ENCODE assay signal across 17 cellular contexts in genomic region chr17:79018045-79018695, GRCh38. TPM values are rescaled to one million over a fixed set of nuclear protein-coding genes. Genes with fewer than 3 reads are reported as not detected.
A peak's percentile ranks its signal among the peaks of the same experiment; 100 is the strongest.
DNase-seq lines count a peak whose midpoint lies in the region; ATAC-seq and TF ChIP-seq lines count a peak whose summit lies in the region.
"Had no signal": no experiment of that assay in that cellular context is flagged by ENCODE, and none has a peak within 500 bp of the region (broad histone marks: within the 10 kb centered on the region; RNA-seq: fewer than 3 reads in every experiment).

No MANE protein-coding gene starts in this region.

- TF ChIP-seq EP300 in Ishikawa (IDR thresholded peaks at IDR 0.05; ENCODE audit: borderline replicate concordance) = no peak

- no peaks in the 10 kb centered on the region for H3K4me1 Mint-ChIP-seq in stimulated activated naive CD8-positive, alpha-beta T cell treated with anti-CD3 and anti-CD28 coated beads, Interleukin-15, amount 100 ng/mL, for 72 hours

- H3K9me3 ChIP-seq in lower lobe of right lung (no peaks in the 10 kb centered on the region), testis (no peaks in the 10 kb centered on the region)

- no peak overlapping the region for H3K4me3 ChIP-seq in lower lobe of right lung
- H3K4me3 ChIP-seq in testis = no peak overlapping the region

- no peak overlapping the region for H3K27ac Mint-ChIP-seq in stimulated activated naive CD8-positive, alpha-beta T cell treated with anti-CD3 and anti-CD28 coated beads, Interleukin-15, amount 100 ng/mL, for 72 hours
- H3K27ac Mint-ChIP-seq: CD8-positive, alpha-beta T cell had no signal

- peak; percentile 54 to 64 for ATAC-seq in lower lobe of right lung
- ATAC-seq in stimulated activated naive CD8-positive, alpha-beta T cell treated with anti-CD3 and anti-CD28 coated beads, Interleukin-15, amount 100 ng/mL, for 72 hours = no peak
- ATAC-seq: CD8-positive, alpha-beta T cell; Right ventricle myocardium inferior had no signal

- peaks cover 0 to 5% of the 10 kb centered on the region in 2 donors for H3K9me3 Mint-ChIP-seq in stimulated activated naive CD8-positive, alpha-beta T cell treated with anti-CD3 and anti-CD28 coated beads, Interleukin-15, amount 100 ng/mL, for 72 hours
- H3K9me3 Mint-ChIP-seq: CD8-positive, alpha-beta T cell had no signal

- H3K36me3 ChIP-seq in lower lobe of right lung (no peaks in the 10 kb centered on the region), testis (ENCODE audit: low read depth, missing control alignments) (no peaks in the 10 kb centered on the region)

- H3K4me1 ChIP-seq in lower lobe of right lung (peaks cover 41% of the 10 kb centered on the region), testis (peaks cover 16% of the 10 kb centered on the region)

- H3K27me3 ChIP-seq in lower lobe of right lung (ENCODE audit: low read depth) = no peaks in the 10 kb centered on the region
- no peaks in the 10 kb centered on the region for H3K27me3 ChIP-seq in testis

- H3K4me3 Mint-ChIP-seq in stimulated activated naive CD8-positive, alpha-beta T cell treated with anti-CD3 and anti-CD28 coated beads, Interleukin-15, amount 100 ng/mL, for 72 hours = no peak overlapping the region
- H3K4me3 Mint-ChIP-seq: CD8-positive, alpha-beta T cell had no signal

- peaks cover 20% of the 10 kb centered on the region for H3K27me3 Mint-ChIP-seq in stimulated activated naive CD8-positive, alpha-beta T cell treated with anti-CD3 and anti-CD28 coated beads, Interleukin-15, amount 100 ng/mL, for 72 hours

- peak; percentile 74 for DNase-seq in amniotic epithelial cell (ENCODE audit: low read depth)
- DNase-seq in lower lobe of right lung = peak; percentile 70
- DNase-seq in testis = peak; percentile 6
- DNase-seq in NCI-H2107 treated with DMSO at 0.1 percent for 48 hours (lab: John Stamatoyannopoulos, UW; ENCODE audit: unreplicated experiment) = no peak
- DNase-seq in stimulated activated naive CD8-positive, alpha-beta T cell treated with anti-CD3 and anti-CD28 coated beads, Interleukin-15, amount 100 ng/mL, for 72 hours = no peak
- DNase-seq in stimulated activated CD4-positive, alpha-beta T cell treated with anti-CD3 and anti-CD28 coated beads, Interleukin-4, amount 100 ng/mL, for 1 hour = no peak
- DNase-seq: CD8-positive, alpha-beta T cell; DMS 273 treated with DMSO at 0.1 percent for 48 hours; GOT3; KG1; NCI-H1092; NCI-H1694; NCI-H2171; NCI-H774 had no signal

- no peak for TF ChIP-seq RAD21 in Ishikawa (IDR thresholded peaks at IDR 0.05; ENCODE audit: low read depth)

- intact Hi-C loops in lower lobe of right lung (cut with DNase I) = no loop called here
- intact Hi-C loops in testis (cut with DNase I; ENCODE audit: low total_unique reads) = no loop called here

- WGBS in testis, 2 donors = 94% methylated on average over 5 of the region's 5 CpGs

- H3K27ac ChIP-seq in lower lobe of right lung = peak overlapping the region; percentile 42
- H3K27ac ChIP-seq in testis = no peak overlapping the region
- H3K27ac ChIP-seq: HL-60 had no signal

- no peak for TF ChIP-seq CTCF in lower lobe of right lung (IDR thresholded peaks at IDR 0.05)
- TF ChIP-seq CTCF in testis (IDR thresholded peaks at IDR 0.05) = no peak

- TF ChIP-seq POLR2A in testis (IDR thresholded peaks at IDR 0.05) = no peak

TF ChIP-seq in Ishikawa, 13 proteins besides CTCF, POLR2A, EP300 and RAD21:
- peak; percentile 44; the same call in 1 of the 2 replicates for TF ChIP-seq CEBPB (IDR thresholded peaks at IDR 0.05)
- TF ChIP-seq CREB1 (IDR thresholded peaks at IDR 0.05; ENCODE audit: low read depth) = no peak
TF ChIP-seq in Ishikawa: peak in this region for 1.

RNA-seq across cellular contexts. Expression of gene C1QTNF1, which starts 5.8 kb away (rescaled TPM):
- total RNA-seq in lower lobe of right lung (24.9 TPM), testis (1 to 10 TPM; 9.1 to 9.8 TPM)
- 22.5 TPM for polyA plus RNA-seq in testis (ENCODE audit: insufficient read depth, low read depth, low replicate concordance)

RNA-seq across cellular contexts. Expression of gene CANT1, which starts 8.6 kb away (rescaled TPM):
- 54.4 TPM for total RNA-seq in lower lobe of right lung
- 10 to 100 TPM; 60.6 to 64.1 TPM for total RNA-seq in testis
- polyA plus RNA-seq in testis (ENCODE audit: insufficient read depth, low read depth, low replicate concordance) = 80.5 TPM

RNA-seq across cellular contexts. Expression of gene LGALS3BP, which starts 38.4 kb away (rescaled TPM):
- total RNA-seq in lower lobe of right lung (417 TPM), testis (100 to 1,000 TPM; 498 to 845 TPM)
- polyA plus RNA-seq in testis (ENCODE audit: insufficient read depth, low read depth, low replicate concordance) = 328 TPM

RNA-seq across cellular contexts. Expression of gene ENGASE, which starts 56.5 kb away (rescaled TPM):
- 56.4 TPM for total RNA-seq in lower lobe of right lung
- 10 to 100 TPM; 34.9 to 48.5 TPM for total RNA-seq in testis
- 20.3 TPM for polyA plus RNA-seq in testis (ENCODE audit: insufficient read depth, low read depth, low replicate concordance)

Comparison
In these comparisons a context has a peak if more than half of its experiments do, and no peak if none do; other contexts are left out.
1. DNase-seq: peak in amniotic epithelial cell (single experiment), lower lobe of right lung (single experiment) and testis (single experiment); none in NCI-H2107 treated with DMSO at 0.1 percent for 48 hours (single experiment), stimulated activated naive CD8-positive, alpha-beta T cell treated with anti-CD3 and anti-CD28 coated beads, Interleukin-15, amount 100 ng/mL, for 72 hours (0 of 2) and stimulated activated CD4-positive, alpha-beta T cell treated with anti-CD3 and anti-CD28 coated beads, Interleukin-4, amount 100 ng/mL, for 1 hour (single experiment).